ENCODE assay signal across 15 cellular contexts in genomic region chr7:51607447-51607846, GRCh38.
DNase-seq lines count a peak whose midpoint lies in the region; ATAC-seq, FAIRE-seq and TF ChIP-seq lines count a peak whose summit lies in the region.
"Had no signal": no experiment of that assay in that cellular context is flagged by ENCODE, and none has a peak within 500 bp of the region (broad histone marks: within the 10 kb centered on the region; RNA-seq: fewer than 3 reads in every experiment).

No MANE protein-coding gene starts in this region.

- TF ChIP-seq EP300 in HepG2 (IDR thresholded peaks at IDR 0.05; ENCODE audit: low read depth in 2 of 2, low read length in 2 of 2) (no peak), HepG2 (CRISPR knock-in tag; IDR thresholded peaks at IDR 0.05; ENCODE audit: borderline replicate concordance) (no peak), ovary (IDR thresholded peaks at IDR 0.05) (no peak)

- FAIRE-seq in HepG2 (lab: Jason Lieb, UNC) (no peak), bronchial epithelial cell (lab: Jason Lieb, UNC) (peak; percentile 94)

- H3K4me2 ChIP-seq in HepG2 (ENCODE audit: low read depth, low read length): no peak overlapping the region
- H3K4me2 ChIP-seq: BLaER1 had no signal

- H3K36me3 ChIP-seq in HepG2 (replicated peaks in 1 of 2; ENCODE audit: control insufficient read depth in 1 of 2, insufficient read depth in 2 of 2, low read length in 2 of 2) (no peaks in the 10 kb centered on the region), right lobe of liver (no peaks in the 10 kb centered on the region), bronchial epithelial cell (ENCODE audit: control insufficient read depth, insufficient read depth, low read length) (no peaks in the 10 kb centered on the region), prostate gland (no peaks in the 10 kb centered on the region), ovary (no peaks in the 10 kb centered on the region)
- H3K36me3 ChIP-seq: BLaER1 had no signal

- H3K4me3 ChIP-seq in HepG2 (replicated peaks in 1 of 3; ENCODE audit: insufficient read depth in 1 of 3, low read depth in 2 of 3, low read length in 3 of 3): no peak overlapping the region
- no peak overlapping the region for H3K4me3 ChIP-seq in right lobe of liver
- H3K4me3 ChIP-seq in bronchial epithelial cell (ENCODE audit: low read depth, low read length): no peak overlapping the region
- no peak overlapping the region for H3K4me3 ChIP-seq in prostate gland
- no peak overlapping the region for H3K4me3 ChIP-seq in ovary
- H3K4me3 ChIP-seq: BLaER1 had no signal

- no peaks in the 10 kb centered on the region for H3K79me2 ChIP-seq in HepG2 (ENCODE audit: insufficient read depth, low read length)

- no peak overlapping the region for H2AFZ ChIP-seq in HepG2 (ENCODE audit: low read length)

- DNase-seq in HepG2 (ENCODE audit: low spot score) (no peak), right lobe of liver (no peak), bronchial epithelial cell (ENCODE audit: low read depth) (no peak), prostate gland (ENCODE audit: low spot score) (no peak), foreskin melanocyte (no peak), ovary (no peak), NCI-H446 treated with DMSO at 0.1 percent for 48 hours (lab: John Stamatoyannopoulos, UW) (no peak)
- DNase-seq: 8988T; AML-193; Calu3; CD4-positive, CD25-positive, alpha-beta regulatory T cell; DMS 273 treated with DMSO at 0.1 percent for 48 hours; H7; HFFc6 had no signal

- POLR2A ChIA-PET in HepG2 (lab: Yijun Ruan, JAX): no interaction called here

- H3K27ac ChIP-seq in HepG2 (ENCODE audit: extremely low read length, insufficient read depth, low read length): no peak overlapping the region
- H3K27ac ChIP-seq in right lobe of liver: no peak overlapping the region
- H3K27ac ChIP-seq in prostate gland: peak overlapping the region; percentile 35 to 53
- H3K27ac ChIP-seq in ovary: no peak overlapping the region
- H3K27ac ChIP-seq: BLaER1 had no signal

- no peak for TF ChIP-seq CTCF in HepG2 (CRISPR knock-in tag; IDR thresholded peaks at IDR 0.05)
- no peak for TF ChIP-seq CTCF in right lobe of liver (IDR thresholded peaks at IDR 0.05)
- no peak for TF ChIP-seq CTCF in bronchial epithelial cell (IDR thresholded peaks at IDR 0.05; ENCODE audit: insufficient read depth, low read length, severe bottlenecking)
- TF ChIP-seq CTCF in prostate gland (IDR thresholded peaks at IDR 0.05): no peak
- TF ChIP-seq CTCF in ovary (IDR thresholded peaks at IDR 0.05): no peak

- H4K20me1 ChIP-seq in HepG2 (ENCODE audit: insufficient read depth, low read length): no peaks in the 10 kb centered on the region
- H4K20me1 ChIP-seq: BLaER1 had no signal

- ATAC-seq in HepG2: no peak
- no peak for ATAC-seq in right lobe of liver

- H3K9ac ChIP-seq in HepG2 (ENCODE audit: insufficient read depth, low read depth, low read length): no peak overlapping the region
- H3K9ac ChIP-seq: BLaER1 had no signal

- no TSS peak for BruUV-seq in HepG2 (replicated peaks; lab: Mats Ljungman, UMichigan)

- intact Hi-C loops in HepG2 (cut with micrococcal nuclease; ENCODE audit: unreplicated experiment) (loop anchor here (10.0 kb wide), 1 partner anchor 1217 kb away; no protein-coding TSS in a partner anchor), right lobe of liver (cut with DNase I) (no loop called here), prostate gland (cut with DNase I) (no loop called here), ovary (cut with DNase I) (no loop called here)

- in situ Hi-C loops in HepG2 (cut with HindIII; ENCODE audit: extremely low pct_ligation_motif_present, low pct_unique_long_range_greater_than_20kb): no loop called here

- CTCF ChIA-PET in HepG2 (lab: Yijun Ruan, JAX; ENCODE audit: low intra/inter-chr PET ratio, low total read pairs): no interaction called here

- peaks cover 0 to 2% of the 10 kb centered on the region in 2 experiments; a peak in 1 of 5 replicates for H3K27me3 ChIP-seq in HepG2 (ENCODE audit: control insufficient read depth in 1 of 2, insufficient read depth in 2 of 2, low read length in 2 of 2)
- no peaks in the 10 kb centered on the region for H3K27me3 ChIP-seq in right lobe of liver
- no peaks in the 10 kb centered on the region for H3K27me3 ChIP-seq in bronchial epithelial cell (ENCODE audit: control insufficient read depth, insufficient read depth, low read length)
- H3K27me3 ChIP-seq in prostate gland (replicated peaks; ENCODE audit: insufficient read depth): no peaks in the 10 kb centered on the region
- H3K27me3 ChIP-seq in ovary: no peaks in the 10 kb centered on the region
- H3K27me3 ChIP-seq: BLaER1 had no signal

- TF ChIP-seq POLR2A in HepG2 (IDR thresholded peaks at IDR 0.05; ENCODE audit: insufficient read depth in 1 of 2, low read depth in 2 of 2, low read length in 2 of 2) (no peak), right lobe of liver (IDR thresholded peaks at IDR 0.05) (no peak), prostate gland (IDR thresholded peaks at IDR 0.05) (no peak), ovary (IDR thresholded peaks at IDR 0.05) (no peak)

- H3K4me1 ChIP-seq in HepG2 (ENCODE audit: insufficient read depth, low read length): no peaks in the 10 kb centered on the region
- H3K4me1 ChIP-seq in right lobe of liver: no peaks in the 10 kb centered on the region
- peaks cover 3% of the 10 kb centered on the region for H3K4me1 ChIP-seq in prostate gland (replicated peaks)
- H3K4me1 ChIP-seq in ovary (ENCODE audit: insufficient read depth): no peaks in the 10 kb centered on the region
- H3K4me1 ChIP-seq: BLaER1 had no signal

- TF ChIP-seq RAD21 in HepG2 (CRISPR knock-in tag; IDR thresholded peaks at IDR 0.05): no peak

- WGBS in HepG2 (ENCODE audit: low lambda C conversion rate): 5% methylated on average over 11 of the region's 11 CpGs
- 60% methylated on average over 11 of the region's 11 CpGs for WGBS in right lobe of liver (ENCODE audit: insufficient coverage, low coverage, low lambda C conversion rate, missing lambda C conversion rate)
- 64% methylated on average over 11 of the region's 11 CpGs for WGBS in prostate gland
- 66 to 73% (median 72%) methylated on average over 11 of the region's 11 CpGs for WGBS in ovary, 3 donors

- H3K9me3 ChIP-seq in HepG2 (ENCODE audit: low read length): no peaks in the 10 kb centered on the region
- no peaks in the 10 kb centered on the region for H3K9me3 ChIP-seq in right lobe of liver
- H3K9me3 ChIP-seq in prostate gland: no peaks in the 10 kb centered on the region
- H3K9me3 ChIP-seq in ovary: no peaks in the 10 kb centered on the region
- H3K9me3 ChIP-seq: BLaER1 had no signal

TF ChIP-seq in HepG2, 621 proteins besides CTCF, POLR2A, EP300 and RAD21:
- TF ChIP-seq, protein P1, sequence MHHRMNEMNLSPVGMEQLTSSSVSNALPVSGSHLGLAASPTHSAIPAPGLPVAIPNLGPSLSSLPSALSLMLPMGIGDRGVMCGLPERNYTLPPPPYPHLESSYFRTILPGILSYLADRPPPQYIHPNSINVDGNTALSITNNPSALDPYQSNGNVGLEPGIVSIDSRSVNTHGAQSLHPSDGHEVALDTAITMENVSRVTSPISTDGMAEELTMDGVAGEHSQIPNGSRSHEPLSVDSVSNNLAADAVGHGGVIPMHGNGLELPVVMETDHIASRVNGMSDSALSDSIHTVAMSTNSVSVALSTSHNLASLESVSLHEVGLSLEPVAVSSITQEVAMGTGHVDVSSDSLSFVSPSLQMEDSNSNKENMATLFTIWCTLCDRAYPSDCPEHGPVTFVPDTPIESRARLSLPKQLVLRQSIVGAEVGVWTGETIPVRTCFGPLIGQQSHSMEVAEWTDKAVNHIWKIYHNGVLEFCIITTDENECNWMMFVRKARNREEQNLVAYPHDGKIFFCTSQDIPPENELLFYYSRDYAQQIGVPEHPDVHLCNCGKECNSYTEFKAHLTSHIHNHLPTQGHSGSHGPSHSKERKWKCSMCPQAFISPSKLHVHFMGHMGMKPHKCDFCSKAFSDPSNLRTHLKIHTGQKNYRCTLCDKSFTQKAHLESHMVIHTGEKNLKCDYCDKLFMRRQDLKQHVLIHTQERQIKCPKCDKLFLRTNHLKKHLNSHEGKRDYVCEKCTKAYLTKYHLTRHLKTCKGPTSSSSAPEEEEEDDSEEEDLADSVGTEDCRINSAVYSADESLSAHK (CRISPR knock-in tag; IDR thresholded peaks at IDR 0.05; ENCODE audit: borderline replicate concordance): no peak
- TF ChIP-seq, protein P2, sequence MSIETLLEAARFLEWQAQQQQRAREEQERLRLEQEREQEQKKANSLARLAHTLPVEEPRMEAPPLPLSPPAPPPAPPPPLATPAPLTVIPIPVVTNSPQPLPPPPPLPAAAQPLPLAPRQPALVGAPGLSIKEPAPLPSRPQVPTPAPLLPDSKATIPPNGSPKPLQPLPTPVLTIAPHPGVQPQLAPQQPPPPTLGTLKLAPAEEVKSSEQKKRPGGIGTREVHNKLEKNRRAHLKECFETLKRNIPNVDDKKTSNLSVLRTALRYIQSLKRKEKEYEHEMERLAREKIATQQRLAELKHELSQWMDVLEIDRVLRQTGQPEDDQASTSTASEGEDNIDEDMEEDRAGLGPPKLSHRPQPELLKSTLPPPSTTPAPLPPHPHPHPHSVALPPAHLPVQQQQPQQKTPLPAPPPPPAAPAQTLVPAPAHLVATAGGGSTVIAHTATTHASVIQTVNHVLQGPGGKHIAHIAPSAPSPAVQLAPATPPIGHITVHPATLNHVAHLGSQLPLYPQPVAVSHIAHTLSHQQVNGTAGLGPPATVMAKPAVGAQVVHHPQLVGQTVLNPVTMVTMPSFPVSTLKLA (IDR thresholded peaks at IDR 0.05): peak; percentile 94

Comparison
In these comparisons a context has a peak if more than half of its experiments do, and no peak if none do; other contexts are left out.
1. H3K27ac ChIP-seq: peak in prostate gland (2 of 2); none in HepG2 (single experiment), right lobe of liver (0 of 3) and ovary (0 of 2).